Comparison of ENCODE assay signal across 23 cellular contexts in genomic region chr18:3395466-3395865, GRCh38.
"Had no signal": no experiment of that assay in that cellular context is flagged by ENCODE, and none has a peak within 500 bp of the region (broad histone marks: within the 10 kb centered on the region; RNA-seq: fewer than 3 reads in every experiment).

No MANE protein-coding gene starts in this region.

- H3K36me3 ChIP-seq: MG63, Peyer's patch, SJCRH30 had no signal

- H3K27ac Mint-ChIP-seq: T-cell had no signal

- H3K4me2 ChIP-seq: PC-9 had no signal

- H3K36me3 Mint-ChIP-seq: T-cell had no signal

- H3K27me3 ChIP-seq: MG63, Peyer's patch, SJCRH30 had no signal

- H2AFZ ChIP-seq: PC-9 had no signal

- DNase-seq: KBM-7; MG63; NCI-H1092; NCI-H1105 treated with DMSO at 0.1 percent for 48 hours; NCI-H1417 treated with DMSO at 0.1 percent for 48 hours; NCI-H146; NCI-H1694 treated with DMSO at 0.1 percent for 48 hours; NCI-H1930; NCI-H2081; NCI-H2107; NCI-H2227 treated with DMSO at 0.1 percent for 48 hours; NCI-H524; NCI-H526 treated with DMSO at 0.1 percent for 48 hours; NCI-H748 treated with DMSO at 0.1 percent for 48 hours; NK-92 treated with Interleukin-12 subunit alpha and Interleukin-12 subunit beta, amount 100 ng/mL, for 24 hours; PC-9; Peyer's patch; SHP77 treated with DMSO at 0.1 percent for 48 hours; SJCRH30; SW 1271; T-cell had no signal

- H3K4me3 Mint-ChIP-seq: T-cell had no signal

- H3K27ac ChIP-seq: Peyer's patch, SJCRH30 had no signal

- H3K4me1 ChIP-seq: Peyer's patch, SJCRH30 had no signal

- H3K4me1 Mint-ChIP-seq: T-cell had no signal

- H3K9me3 ChIP-seq: MG63, Peyer's patch, SJCRH30 had no signal

- ATAC-seq: Right ventricle myocardium inferior, T-cell had no signal

- H3K4me3 ChIP-seq: MG63, PC-9, Peyer's patch, SJCRH30 had no signal

- FAIRE-seq: HTR-8/SVneo had no signal

- H3K27me3 Mint-ChIP-seq: T-cell had no signal
